ENCODE assay signal across 8 cellular contexts in the genomic region with DNA sequence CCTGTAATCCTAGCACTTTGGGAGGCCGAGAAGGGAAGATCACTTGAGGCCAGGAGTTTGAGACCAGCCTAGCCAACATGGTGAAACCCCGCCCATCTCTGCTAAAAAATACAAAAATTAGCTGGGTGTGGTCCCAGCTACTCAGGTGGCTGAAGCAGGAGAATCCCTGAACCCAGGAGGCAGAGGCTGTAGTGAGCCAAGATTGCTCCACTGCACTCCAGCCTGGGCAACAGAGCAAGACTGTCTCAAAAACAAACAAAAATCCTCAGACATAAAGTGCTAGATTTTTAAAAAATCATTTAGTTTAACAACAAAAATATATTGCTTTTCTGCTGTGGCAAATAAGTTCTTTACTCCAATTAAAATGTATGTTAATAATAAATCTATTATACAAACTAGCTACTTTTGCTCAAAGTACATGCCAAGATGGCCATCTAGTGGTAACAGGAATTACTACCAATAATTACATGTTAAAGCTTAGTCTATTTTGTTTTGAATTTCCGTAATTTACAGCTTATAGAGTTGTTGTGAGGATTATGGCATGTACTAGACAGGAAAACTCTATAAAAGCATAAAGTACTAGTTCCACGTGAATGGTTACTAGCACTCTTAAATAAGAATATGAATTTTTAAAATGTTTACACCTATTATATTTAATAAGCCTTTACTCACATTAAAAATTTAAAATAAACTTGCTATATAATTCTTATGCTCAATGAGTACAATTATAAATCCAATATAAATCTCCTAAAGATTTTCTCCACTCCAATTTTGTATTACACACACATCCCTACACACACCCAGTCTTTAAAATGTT. TPM values are rescaled to one million over a fixed set of nuclear protein-coding genes. Genes with fewer than 3 reads are reported as not detected.
DNase-seq lines count a peak whose midpoint lies in the region; ATAC-seq and TF ChIP-seq lines count a peak whose summit lies in the region.

No MANE protein-coding gene starts in this region.

- CTCF ChIA-PET in mammary epithelial cell (lab: Charles Lee; ENCODE audit: low non-redundant PET): interaction anchor here (0.6 to 1.1 kb wide), 7 partner anchors 129 to 439 kb away, joined by 3 to 10 read pairs (median 4); a partner anchor contains a TSS

- H3K9ac ChIP-seq in mammary epithelial cell (ENCODE audit: insufficient read depth, low read length): no peak overlapping the region

- 13% methylated on average over 3 of the region's 4 CpGs for WGBS in mammary epithelial cell (ENCODE audit: low coverage, missing lambda C conversion rate)

- H3K4me3 Mint-ChIP-seq in CD4-positive, CD25-positive, alpha-beta regulatory T cell: no peak overlapping the region
- H3K4me3 Mint-ChIP-seq in GM23338: no peak overlapping the region

- no peaks in the 10 kb centered on the region for H3K9me2 ChIP-seq in GM23338 (ENCODE audit: insufficient read depth)

- no peak overlapping the region for H2AFZ ChIP-seq in GM23338
- no peak overlapping the region for H2AFZ ChIP-seq in mammary epithelial cell (ENCODE audit: low read depth, low read length)

- H3K27ac Mint-ChIP-seq in CD4-positive, CD25-positive, alpha-beta regulatory T cell: no peak overlapping the region
- H3K27ac Mint-ChIP-seq in GM23338: no peak overlapping the region

- peaks cover 6% of the 10 kb centered on the region; the same call in 1 of the 2 replicates for H4K20me1 ChIP-seq in GM23338 (replicated peaks; ENCODE audit: insufficient read depth)
- no peaks in the 10 kb centered on the region for H4K20me1 ChIP-seq in mammary epithelial cell (ENCODE audit: insufficient read depth, low read length)

- peaks cover 22 to 40% (median 29%) of the 10 kb centered on the region in 4 donors for H3K4me1 Mint-ChIP-seq in CD4-positive, CD25-positive, alpha-beta regulatory T cell
- no peaks in the 10 kb centered on the region for H3K4me1 Mint-ChIP-seq in GM23338

- DNase-seq in CD4-positive, CD25-positive, alpha-beta regulatory T cell: peak in 2 of 3 donors; percentile 51 to 60
- DNase-seq in GM23338 (ENCODE audit: low spot score) (peak; percentile 62), NCI-H748 (lab: John Stamatoyannopoulos, UW; ENCODE audit: unreplicated experiment) (peak; percentile 29), mammary epithelial cell (peak; percentile 22), medulla oblongata (ENCODE audit: extremely low spot score) (peak; percentile 37), NCI-H2081 treated with DMSO at 0.1 percent for 48 hours (lab: John Stamatoyannopoulos, UW) (no peak)
- no peak for DNase-seq in stimulated activated naive CD8-positive, alpha-beta T cell treated with anti-CD3 and anti-CD28 coated beads, Interleukin-15, Interleukin-2, amounts not matched to agents 100 U/mL and 50 U/mL, for 24 hours

- no peaks in the 10 kb centered on the region for H3K36me3 ChIP-seq in CD4-positive, CD25-positive, alpha-beta regulatory T cell (ENCODE audit: control insufficient read depth, insufficient read depth, low read length)
- no peaks in the 10 kb centered on the region for H3K36me3 ChIP-seq in GM23338 (ENCODE audit: insufficient read depth)
- H3K36me3 ChIP-seq in mammary epithelial cell (ENCODE audit: insufficient read depth, low read length): no peaks in the 10 kb centered on the region

- H3K27me3 ChIP-seq in CD4-positive, CD25-positive, alpha-beta regulatory T cell (ENCODE audit: control insufficient read depth, insufficient read depth, low read length): no peaks in the 10 kb centered on the region
- H3K27me3 ChIP-seq in GM23338 (ENCODE audit: insufficient read depth): no peaks in the 10 kb centered on the region
- H3K27me3 ChIP-seq in mammary epithelial cell (ENCODE audit: insufficient read depth, low read length): no peaks in the 10 kb centered on the region

- H3K27ac ChIP-seq in CD4-positive, CD25-positive, alpha-beta regulatory T cell (ENCODE audit: insufficient read depth, low read length, poor library complexity, severe bottlenecking): no peak overlapping the region
- no peak overlapping the region for H3K27ac ChIP-seq in GM23338 (ENCODE audit: low read depth)
- no peak overlapping the region for H3K27ac ChIP-seq in mammary epithelial cell (ENCODE audit: insufficient read depth, low read depth, low read length)

- no peaks in the 10 kb centered on the region for H3K9me3 ChIP-seq in CD4-positive, CD25-positive, alpha-beta regulatory T cell (ENCODE audit: control insufficient read depth in 2 of 2, low read length in 2 of 2)
- H3K9me3 ChIP-seq in mammary epithelial cell (replicated peaks; ENCODE audit: insufficient read depth, low read length): no peaks in the 10 kb centered on the region

- H3K27me3 Mint-ChIP-seq in CD4-positive, CD25-positive, alpha-beta regulatory T cell: no peaks in the 10 kb centered on the region
- peaks cover 2% of the 10 kb centered on the region for H3K27me3 Mint-ChIP-seq in GM23338 (ENCODE audit: insufficient read depth, low read depth, poor library complexity)

- BruUV-seq in mammary epithelial cell (replicated peaks; lab: Mats Ljungman, UMichigan): no TSS peak

- peak in 1 of 2 donors; percentile 52 for ATAC-seq in CD4-positive, CD25-positive, alpha-beta regulatory T cell (ENCODE audit: low read depth in 2 of 2)
- ATAC-seq in GM23338 (no peak), HG03460 (IDR thresholded peaks at IDR 0.05; ENCODE audit: unreplicated experiment) (no peak)
- no peak for ATAC-seq in stimulated activated naive CD8-positive, alpha-beta T cell treated with anti-CD3 and anti-CD28 coated beads, Interleukin-15, Interleukin-2, amounts not matched to agents 100 U/mL and 50 U/mL, for 24 hours

- no peaks in the 10 kb centered on the region for H3K36me3 Mint-ChIP-seq in CD4-positive, CD25-positive, alpha-beta regulatory T cell
- H3K36me3 Mint-ChIP-seq in GM23338 (ENCODE audit: low read depth): peaks cover 3% of the 10 kb centered on the region; the same call in 1 of the 3 replicates

- no peak overlapping the region for H3K4me2 ChIP-seq in GM23338
- no peak overlapping the region for H3K4me2 ChIP-seq in mammary epithelial cell (ENCODE audit: insufficient read depth, low read depth, low read length)

- TF ChIP-seq CTCF in GM23338 (conservative IDR thresholded peaks at IDR 0.05; ENCODE audit: low read depth in 2 of 2): peak in 1 of 2 experiments; percentile 84; a peak in 3 of 4 replicates
- TF ChIP-seq CTCF in mammary epithelial cell (conservative IDR thresholded peaks at IDR 0.05 in 1 of 2, IDR thresholded peaks at IDR 0.05 in 1 of 2; ENCODE audit: extremely low read depth in 1 of 2, insufficient read depth in 1 of 2, low read depth in 1 of 2, low read length in 2 of 2): peak; percentile 60 to 62

- intact Hi-C loops in mammary epithelial cell (cut with micrococcal nuclease): loop anchor here (1.0 to 5.0 kb wide), 3 partner anchors 134 to 591 kb away; a partner anchor contains a TSS

- H3F3A ChIP-seq in GM23338 (replicated peaks; ENCODE audit: low read depth): no peaks in the 10 kb centered on the region

- H3K9me3 Mint-ChIP-seq in CD4-positive, CD25-positive, alpha-beta regulatory T cell: peaks cover 0 to 1% (median 0%) of the 10 kb centered on the region in 7 donors
- no peaks in the 10 kb centered on the region for H3K9me3 Mint-ChIP-seq in GM23338

- peaks cover 6% of the 10 kb centered on the region for H3K4me1 ChIP-seq in CD4-positive, CD25-positive, alpha-beta regulatory T cell (ENCODE audit: control insufficient read depth, insufficient read depth, low read length, poor library complexity, severe bottlenecking)
- H3K4me1 ChIP-seq in GM23338 (ENCODE audit: insufficient read depth) (no peaks in the 10 kb centered on the region), mammary epithelial cell (ENCODE audit: insufficient read depth, low read length) (no peaks in the 10 kb centered on the region)

- in situ Hi-C loops in mammary epithelial cell (cut with MboI; ENCODE audit: low sequenced_read_pairs in 2 of 2): loop anchor here in 1 of 2 donors (5.0 kb wide), 1 partner anchor 169 kb away; no protein-coding TSS in a partner anchor

- dilution Hi-C loops in mammary epithelial cell (cut with HindIII; ENCODE audit: low sequenced_read_pairs): no loop called here

- H3K4me3 ChIP-seq in CD4-positive, CD25-positive, alpha-beta regulatory T cell (ENCODE audit: low read depth, low read length): no peak overlapping the region
- H3K4me3 ChIP-seq in GM23338 (no peak overlapping the region), mammary epithelial cell (replicated peaks in 1 of 3; ENCODE audit: insufficient read depth in 1 of 3, low read depth in 2 of 3, low read length in 3 of 3) (no peak overlapping the region)

- H3K79me2 ChIP-seq in GM23338 (replicated peaks; ENCODE audit: insufficient read depth) (peaks cover 28% of the 10 kb centered on the region; the same call in 1 of the 2 replicates), mammary epithelial cell (ENCODE audit: insufficient read depth, low read length) (peaks cover 21% of the 10 kb centered on the region)

TF ChIP-seq in GM23338, 12 proteins besides CTCF, POLR2A, EP300 and RAD21 (continues in another document):
- TF ChIP-seq STAT1 (IDR thresholded peaks at IDR 0.05; ENCODE audit: unreplicated experiment): no peak
- no peak for TF ChIP-seq POLR2AphosphoS5 (IDR thresholded peaks at IDR 0.05; ENCODE audit: low read depth)
- TF ChIP-seq, protein P1, sequence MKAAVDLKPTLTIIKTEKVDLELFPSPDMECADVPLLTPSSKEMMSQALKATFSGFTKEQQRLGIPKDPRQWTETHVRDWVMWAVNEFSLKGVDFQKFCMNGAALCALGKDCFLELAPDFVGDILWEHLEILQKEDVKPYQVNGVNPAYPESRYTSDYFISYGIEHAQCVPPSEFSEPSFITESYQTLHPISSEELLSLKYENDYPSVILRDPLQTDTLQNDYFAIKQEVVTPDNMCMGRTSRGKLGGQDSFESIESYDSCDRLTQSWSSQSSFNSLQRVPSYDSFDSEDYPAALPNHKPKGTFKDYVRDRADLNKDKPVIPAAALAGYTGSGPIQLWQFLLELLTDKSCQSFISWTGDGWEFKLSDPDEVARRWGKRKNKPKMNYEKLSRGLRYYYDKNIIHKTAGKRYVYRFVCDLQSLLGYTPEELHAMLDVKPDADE (IDR thresholded peaks at IDR 0.05): no peak
- TF ChIP-seq ZNF331 (CRISPR knock-in tag; IDR thresholded peaks at IDR 0.05; ENCODE audit: low read depth): no peak

RNA-seq across cellular contexts. Expression of a gene that starts 39.0 kb away (rescaled TPM):
- 31.0 TPM for total RNA-seq in CD4-positive, CD25-positive, alpha-beta regulatory T cell
- polyA plus RNA-seq in CD4-positive, CD25-positive, alpha-beta regulatory T cell: 10 to 100 TPM; 29.9 to 38.3 (median 34.2) TPM
- 42.8 and 53.9 TPM in 2 replicates for total RNA-seq in GM23338 (2014; rRNA removed; shearing (Covaris generic))
- polyA plus RNA-seq in GM23338 (2016; fragmentation: Nextera tagmentation; extraction: Ambion mirVana) (29.4 and 34.4 TPM in 2 replicates), mammary epithelial cell (19.8 TPM)
- 10 to 100 TPM; 21.1 to 38.7 TPM for total RNA-seq in mammary epithelial cell
- 16.6 TPM for polyA minus RNA-seq in mammary epithelial cell

RNA-seq across cellular contexts. Expression of a gene that starts 50.5 kb away (rescaled TPM):
- 3.5 TPM for total RNA-seq in CD4-positive, CD25-positive, alpha-beta regulatory T cell
- polyA plus RNA-seq in CD4-positive, CD25-positive, alpha-beta regulatory T cell: not detected
- total RNA-seq in GM23338 (2014; rRNA removed; shearing (Covaris generic)): not detected in 2 replicates
- polyA plus RNA-seq in GM23338 (2016; fragmentation: Nextera tagmentation; extraction: Ambion mirVana): not detected in 2 replicates
- total RNA-seq in mammary epithelial cell: not detected
- polyA plus RNA-seq in mammary epithelial cell: not detected
- polyA minus RNA-seq in mammary epithelial cell: not detected

Comparison
In these comparisons a context has a peak if more than half of its experiments do, and no peak if none do; other contexts are left out.
1. DNase-seq: peak in CD4-positive, CD25-positive, alpha-beta regulatory T cell (2 of 3), GM23338 (single experiment), NCI-H748 (single experiment), mammary epithelial cell (single experiment) and medulla oblongata (single experiment); none in stimulated activated naive CD8-positive, alpha-beta T cell treated with anti-CD3 and anti-CD28 coated beads, Interleukin-15, Interleukin-2, amounts not matched to agents 100 U/mL and 50 U/mL, for 24 hours (single experiment) and NCI-H2081 treated with DMSO at 0.1 percent for 48 hours (single experiment).